In genomic region chr7:130917669-130918128, GRCh38 we compare ENCODE assay signal across 10 cellular contexts.
DNase-seq lines count a peak whose midpoint lies in the region; ATAC-seq and TF ChIP-seq lines count a peak whose summit lies in the region.
"Had no signal": no experiment of that assay in that cellular context is flagged by ENCODE, and none has a peak within 500 bp of the region (broad histone marks: within the 10 kb centered on the region; RNA-seq: fewer than 3 reads in every experiment).

No MANE protein-coding gene starts in this region.

- no peak overlapping the region for H3K4me3 ChIP-seq in CD8-positive, alpha-beta T cell (ENCODE audit: low read depth, low read length)
- no peak overlapping the region for H3K4me3 ChIP-seq in naive thymus-derived CD4-positive, alpha-beta T cell (ENCODE audit: low read length)
- H3K4me3 ChIP-seq in H7 (ENCODE audit: insufficient read depth, low read depth, low read length) = no peak overlapping the region

- peaks cover 45% of the 10 kb centered on the region for H3K36me3 Mint-ChIP-seq in CD8-positive, alpha-beta T cell
- no peaks in the 10 kb centered on the region for H3K36me3 Mint-ChIP-seq in brain
- H3K36me3 Mint-ChIP-seq in naive thymus-derived CD4-positive, alpha-beta T cell = peaks cover 0 to 16% (median 1%) of the 10 kb centered on the region in 5 donors

- no peaks in the 10 kb centered on the region for H3K27me3 ChIP-seq in CD8-positive, alpha-beta T cell (ENCODE audit: insufficient read depth, low read length)
- H3K27me3 ChIP-seq in naive thymus-derived CD4-positive, alpha-beta T cell (ENCODE audit: control insufficient read depth in 2 of 2, insufficient read depth in 2 of 2, low read length in 2 of 2) = no peaks in the 10 kb centered on the region
- H3K27me3 ChIP-seq in H7 (ENCODE audit: control insufficient read depth, insufficient read depth, low read length) = no peaks in the 10 kb centered on the region

- peaks cover 37% of the 10 kb centered on the region for H3K4me1 ChIP-seq in CD8-positive, alpha-beta T cell (ENCODE audit: insufficient read depth, low read length)
- H3K4me1 ChIP-seq in naive thymus-derived CD4-positive, alpha-beta T cell (ENCODE audit: control insufficient read depth in 2 of 2, insufficient read depth in 2 of 2, low read length in 2 of 2) = peaks cover 30 to 61% of the 10 kb centered on the region in 2 donors

- peaks cover 12% of the 10 kb centered on the region for H3K36me3 ChIP-seq in CD8-positive, alpha-beta T cell (ENCODE audit: insufficient read depth, low read length)
- peaks cover 0 to 15% (median 0%) of the 10 kb centered on the region in 3 experiments for H3K36me3 ChIP-seq in naive thymus-derived CD4-positive, alpha-beta T cell (ENCODE audit: control insufficient read depth in 2 of 3, insufficient read depth in 3 of 3, low read length in 3 of 3)
- no peaks in the 10 kb centered on the region for H3K36me3 ChIP-seq in H7 (replicated peaks; ENCODE audit: control insufficient read depth, insufficient read depth, low read length)

- TF ChIP-seq CTCF in CD8-positive, alpha-beta T cell (IDR thresholded peaks at IDR 0.05) = no peak
- no peak for TF ChIP-seq CTCF in brain (conservative IDR thresholded peaks at IDR 0.05)

- H3K27ac Mint-ChIP-seq in CD8-positive, alpha-beta T cell = peak overlapping the region; percentile 63
- H3K27ac Mint-ChIP-seq in brain = peak overlapping the region in 3 of 5 experiments; percentile 19 to 72 (median 68)
- peak overlapping the region; percentile 24 to 88 (median 71) for H3K27ac Mint-ChIP-seq in naive thymus-derived CD4-positive, alpha-beta T cell
- H3K27ac Mint-ChIP-seq: nephron progenitor cell had no signal

- peak overlapping the region; percentile 5 for H3K4me3 Mint-ChIP-seq in CD8-positive, alpha-beta T cell
- peak overlapping the region in 1 of 5 experiments; percentile 62 for H3K4me3 Mint-ChIP-seq in brain
- peak overlapping the region in 5 of 10 donors; percentile 3 to 50 (median 8) for H3K4me3 Mint-ChIP-seq in naive thymus-derived CD4-positive, alpha-beta T cell
- H3K4me3 Mint-ChIP-seq: nephron progenitor cell had no signal

- no peaks in the 10 kb centered on the region for H3K9me3 Mint-ChIP-seq in CD8-positive, alpha-beta T cell
- no peaks in the 10 kb centered on the region for H3K9me3 Mint-ChIP-seq in brain
- no peaks in the 10 kb centered on the region for H3K9me3 Mint-ChIP-seq in naive thymus-derived CD4-positive, alpha-beta T cell
- H3K9me3 Mint-ChIP-seq: nephron progenitor cell had no signal

- intact Hi-C loops in CD8-positive, alpha-beta T cell (cut with DNase I, micrococcal nuclease) = no loop called here
- intact Hi-C loops in naive thymus-derived CD4-positive, alpha-beta T cell (cut with micrococcal nuclease) = loop anchor here in 1 of 2 donors (1.0 kb wide), 1 partner anchor 9 kb away; no protein-coding TSS in a partner anchor

- ATAC-seq in CD8-positive, alpha-beta T cell = no peak
- no peak for ATAC-seq in naive thymus-derived CD4-positive, alpha-beta T cell
- ATAC-seq in HG03521 (IDR thresholded peaks at IDR 0.05; ENCODE audit: unreplicated experiment) = no peak

- no peak for DNase-seq in CD8-positive, alpha-beta T cell
- peak; percentile 41 for DNase-seq in MV-4-11 (lab: John Stamatoyannopoulos, UW)
- no peak for DNase-seq in naive thymus-derived CD4-positive, alpha-beta T cell
- DNase-seq in NCI-H524 treated with DMSO at 0.1 percent for 48 hours (lab: John Stamatoyannopoulos, UW) = no peak
- no peak for DNase-seq in H7
- DNase-seq in H4 (ENCODE audit: low spot score) = no peak
- DNase-seq: MM.1S, nephron progenitor cell had no signal

- no peaks in the 10 kb centered on the region for H3K9me3 ChIP-seq in CD8-positive, alpha-beta T cell (ENCODE audit: low read length)
- no peaks in the 10 kb centered on the region for H3K9me3 ChIP-seq in naive thymus-derived CD4-positive, alpha-beta T cell (ENCODE audit: control insufficient read depth in 2 of 3, low read length in 3 of 3)

- H3K4me1 Mint-ChIP-seq in CD8-positive, alpha-beta T cell (ENCODE audit: low read depth) = peaks cover 84% of the 10 kb centered on the region
- peaks cover 91% of the 10 kb centered on the region for H3K4me1 Mint-ChIP-seq in brain
- peaks cover 44 to 92% (median 78%) of the 10 kb centered on the region in 7 donors for H3K4me1 Mint-ChIP-seq in naive thymus-derived CD4-positive, alpha-beta T cell

- CTCF ChIA-PET in CD8-positive, alpha-beta T cell (lab: Charles Lee) = interaction anchor here (0.5 to 1.4 kb wide), 3 partner anchors 21 to 94 kb away, joined by 3 read pairs; no protein-coding TSS in a partner anchor
- CTCF ChIA-PET in naive thymus-derived CD4-positive, alpha-beta T cell (lab: Charles Lee) = interaction anchor here (0.7 to 1.3 kb wide), 5 partner anchors 13 to 123 kb away, joined by 3 to 4 read pairs (median 3); no protein-coding TSS in a partner anchor

- H3K27me3 Mint-ChIP-seq in CD8-positive, alpha-beta T cell (ENCODE audit: low read depth) = no peaks in the 10 kb centered on the region
- peaks cover 4% of the 10 kb centered on the region for H3K27me3 Mint-ChIP-seq in brain
- H3K27me3 Mint-ChIP-seq in naive thymus-derived CD4-positive, alpha-beta T cell = no peaks in the 10 kb centered on the region

- POLR2A ChIA-PET in CD8-positive, alpha-beta T cell (lab: Charles Lee) = no interaction called here
- POLR2A ChIA-PET in naive thymus-derived CD4-positive, alpha-beta T cell (lab: Charles Lee) = interaction anchor here (1.0 kb wide), 1 partner anchor 22 kb away, joined by 3 read pairs; no protein-coding TSS in a partner anchor

- H3K27ac ChIP-seq in CD8-positive, alpha-beta T cell (ENCODE audit: low read depth, low read length) = no peak overlapping the region
- peak overlapping the region; percentile 4 for H3K27ac ChIP-seq in naive thymus-derived CD4-positive, alpha-beta T cell (ENCODE audit: low read depth, low read length)
